Comparison of ENCODE assay signal across 1 cellular context in the genomic region with DNA sequence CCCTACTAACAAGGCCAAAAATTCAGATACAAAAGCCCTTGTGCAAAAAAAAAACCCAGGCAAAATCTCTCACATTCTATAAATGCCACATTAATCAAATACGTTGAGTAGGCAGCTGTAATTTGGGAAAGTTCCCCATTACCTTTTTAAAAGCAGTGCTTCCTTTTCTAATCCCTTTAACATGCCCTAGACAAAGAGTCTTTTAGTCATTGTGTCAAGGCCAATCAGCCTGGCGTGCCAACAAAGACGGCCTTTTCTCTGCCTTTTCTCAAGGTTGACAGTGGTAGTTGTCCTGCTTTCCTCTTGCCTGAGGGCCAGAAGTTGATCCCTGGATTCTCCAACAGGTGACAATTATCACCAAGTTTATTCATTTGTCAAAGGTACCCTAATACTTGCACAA.
TF ChIP-seq lines count a peak whose summit lies in the region.

No MANE protein-coding gene starts in this region.

TF ChIP-seq in GM23338, 12 proteins besides CTCF, POLR2A, EP300 and RAD21 (continued from another document):
- TF ChIP-seq, protein P1, sequence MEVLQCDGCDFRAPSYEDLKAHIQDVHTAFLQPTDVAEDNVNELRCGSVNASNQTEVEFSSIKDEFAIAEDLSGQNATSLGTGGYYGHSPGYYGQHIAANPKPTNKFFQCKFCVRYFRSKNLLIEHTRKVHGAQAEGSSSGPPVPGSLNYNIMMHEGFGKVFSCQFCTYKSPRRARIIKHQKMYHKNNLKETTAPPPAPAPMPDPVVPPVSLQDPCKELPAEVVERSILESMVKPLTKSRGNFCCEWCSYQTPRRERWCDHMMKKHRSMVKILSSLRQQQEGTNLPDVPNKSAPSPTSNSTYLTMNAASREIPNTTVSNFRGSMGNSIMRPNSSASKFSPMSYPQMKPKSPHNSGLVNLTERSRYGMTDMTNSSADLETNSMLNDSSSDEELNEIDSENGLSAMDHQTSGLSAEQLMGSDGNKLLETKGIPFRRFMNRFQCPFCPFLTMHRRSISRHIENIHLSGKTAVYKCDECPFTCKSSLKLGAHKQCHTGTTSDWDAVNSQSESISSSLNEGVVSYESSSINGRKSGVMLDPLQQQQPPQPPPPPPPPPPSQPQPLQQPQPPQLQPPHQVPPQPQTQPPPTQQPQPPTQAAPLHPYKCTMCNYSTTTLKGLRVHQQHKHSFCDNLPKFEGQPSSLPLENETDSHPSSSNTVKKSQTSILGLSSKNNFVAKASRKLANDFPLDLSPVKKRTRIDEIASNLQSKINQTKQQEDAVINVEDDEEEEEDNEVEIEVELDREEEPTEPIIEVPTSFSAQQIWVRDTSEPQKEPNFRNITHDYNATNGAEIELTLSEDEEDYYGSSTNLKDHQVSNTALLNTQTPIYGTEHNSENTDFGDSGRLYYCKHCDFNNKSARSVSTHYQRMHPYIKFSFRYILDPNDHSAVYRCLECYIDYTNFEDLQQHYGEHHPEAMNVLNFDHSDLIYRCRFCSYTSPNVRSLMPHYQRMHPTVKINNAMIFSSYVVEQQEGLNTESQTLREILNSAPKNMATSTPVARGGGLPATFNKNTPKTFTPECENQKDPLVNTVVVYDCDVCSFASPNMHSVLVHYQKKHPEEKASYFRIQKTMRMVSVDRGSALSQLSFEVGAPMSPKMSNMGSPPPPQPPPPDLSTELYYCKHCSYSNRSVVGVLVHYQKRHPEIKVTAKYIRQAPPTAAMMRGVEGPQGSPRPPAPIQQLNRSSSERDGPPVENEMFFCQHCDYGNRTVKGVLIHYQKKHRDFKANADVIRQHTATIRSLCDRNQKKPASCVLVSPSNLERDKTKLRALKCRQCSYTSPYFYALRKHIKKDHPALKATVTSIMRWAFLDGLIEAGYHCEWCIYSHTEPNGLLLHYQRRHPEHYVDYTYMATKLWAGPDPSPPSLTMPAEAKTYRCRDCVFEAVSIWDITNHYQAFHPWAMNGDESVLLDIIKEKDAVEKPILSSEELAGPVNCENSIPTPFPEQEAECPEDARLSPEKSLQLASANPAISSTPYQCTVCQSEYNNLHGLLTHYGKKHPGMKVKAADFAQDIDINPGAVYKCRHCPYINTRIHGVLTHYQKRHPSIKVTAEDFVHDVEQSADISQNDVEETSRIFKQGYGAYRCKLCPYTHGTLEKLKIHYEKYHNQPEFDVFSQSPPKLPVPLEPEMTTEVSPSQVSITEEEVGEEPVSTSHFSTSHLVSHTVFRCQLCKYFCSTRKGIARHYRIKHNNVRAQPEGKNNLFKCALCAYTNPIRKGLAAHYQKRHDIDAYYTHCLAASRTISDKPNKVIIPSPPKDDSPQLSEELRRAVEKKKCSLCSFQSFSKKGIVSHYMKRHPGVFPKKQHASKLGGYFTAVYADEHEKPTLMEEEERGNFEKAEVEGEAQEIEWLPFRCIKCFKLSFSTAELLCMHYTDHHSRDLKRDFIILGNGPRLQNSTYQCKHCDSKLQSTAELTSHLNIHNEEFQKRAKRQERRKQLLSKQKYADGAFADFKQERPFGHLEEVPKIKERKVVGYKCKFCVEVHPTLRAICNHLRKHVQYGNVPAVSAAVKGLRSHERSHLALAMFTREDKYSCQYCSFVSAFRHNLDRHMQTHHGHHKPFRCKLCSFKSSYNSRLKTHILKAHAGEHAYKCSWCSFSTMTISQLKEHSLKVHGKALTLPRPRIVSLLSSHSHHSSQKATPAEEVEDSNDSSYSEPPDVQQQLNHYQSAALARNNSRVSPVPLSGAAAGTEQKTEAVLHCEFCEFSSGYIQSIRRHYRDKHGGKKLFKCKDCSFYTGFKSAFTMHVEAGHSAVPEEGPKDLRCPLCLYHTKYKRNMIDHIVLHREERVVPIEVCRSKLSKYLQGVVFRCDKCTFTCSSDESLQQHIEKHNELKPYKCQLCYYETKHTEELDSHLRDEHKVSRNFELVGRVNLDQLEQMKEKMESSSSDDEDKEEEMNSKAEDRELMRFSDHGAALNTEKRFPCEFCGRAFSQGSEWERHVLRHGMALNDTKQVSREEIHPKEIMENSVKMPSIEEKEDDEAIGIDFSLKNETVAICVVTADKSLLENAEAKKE (CRISPR knock-in tag; IDR thresholded peaks at IDR 0.05): no peak
- TF ChIP-seq JUNB (IDR thresholded peaks at IDR 0.05; ENCODE audit: unreplicated experiment) (no peak), ZNF114 (CRISPR knock-in tag; IDR thresholded peaks at IDR 0.05) (no peak), EZH2 (IDR thresholded peaks at IDR 0.05; ENCODE audit: low read depth, unreplicated experiment) (no peak)
